In the genomic region with DNA sequence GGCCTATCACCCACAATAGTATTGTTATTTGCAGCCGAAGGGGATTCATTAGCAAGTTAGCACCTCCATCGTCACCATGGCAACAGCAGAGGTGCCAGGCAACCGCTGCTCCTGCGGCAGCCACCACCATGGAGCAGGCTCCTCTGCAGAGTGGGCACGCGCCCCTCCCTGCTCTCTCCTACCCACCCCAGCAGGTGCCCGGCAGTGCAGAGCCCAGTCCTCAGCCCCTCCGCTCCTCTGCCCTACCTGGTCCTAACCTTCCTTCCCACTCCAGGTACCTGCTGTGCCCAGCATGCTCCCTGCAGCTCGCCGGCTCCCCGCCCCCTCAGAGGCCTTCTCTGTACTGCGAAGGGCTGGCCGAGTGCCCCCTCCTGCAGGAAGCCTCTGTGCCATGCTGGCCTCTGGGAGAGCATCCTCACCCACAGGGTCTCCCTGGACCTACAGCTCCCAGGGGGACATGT, we compare ENCODE assay signal across 1 cellular context.
TF ChIP-seq lines count a peak whose summit lies in the region.

No MANE protein-coding gene starts in this region.

TF ChIP-seq in HepG2, 621 proteins besides CTCF, POLR2A, EP300 and RAD21:
- TF ChIP-seq ZNF484 (CRISPR knock-in tag; IDR thresholded peaks at IDR 0.05; ENCODE audit: borderline replicate concordance, low read depth) (no peak), RFX1 (IDR thresholded peaks at IDR 0.05) (peak; percentile 39; the same call in 1 of the 2 replicates)
